ENCODE assay signal across 15 cellular contexts in the genomic region with DNA sequence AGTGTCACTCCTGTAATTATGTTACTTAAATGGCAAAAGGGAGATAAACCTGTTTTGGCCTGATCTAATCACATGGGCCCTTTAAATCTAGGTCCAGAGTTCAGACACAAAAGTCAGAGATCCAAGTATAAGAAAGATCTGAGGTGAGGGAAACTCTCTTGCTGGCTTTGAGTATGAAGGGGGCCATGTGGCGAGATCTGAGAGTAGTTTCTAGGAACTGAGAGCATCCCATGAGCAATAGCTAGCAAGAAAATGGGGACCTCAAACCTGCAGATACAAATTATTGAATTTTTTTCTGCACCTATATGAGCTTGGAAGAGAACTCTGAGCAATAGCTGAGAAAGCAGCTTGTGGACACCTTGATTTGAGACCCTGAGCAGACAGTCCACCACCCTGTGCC.
"Had no signal": no experiment of that assay in that cellular context is flagged by ENCODE, and none has a peak within 500 bp of the region (broad histone marks: within the 10 kb centered on the region; RNA-seq: fewer than 3 reads in every experiment).

No MANE protein-coding gene starts in this region.

- H3K4me3 ChIP-seq: lung, prostate gland, suprapubic skin, upper lobe of left lung had no signal

- H3K27me3 ChIP-seq: suprapubic skin, upper lobe of left lung had no signal

- H3K9me3 ChIP-seq: prostate gland, suprapubic skin, upper lobe of left lung had no signal

- ATAC-seq: right cardiac atrium; stimulated activated naive CD8-positive, alpha-beta T cell treated with anti-CD3 and anti-CD28 coated beads, Interleukin-15, Interleukin-2, amounts not matched to agents 100 U/mL and 50 U/mL, for 24 hours had no signal

- H3K36me3 ChIP-seq: prostate gland, suprapubic skin, upper lobe of left lung had no signal

- H3K27ac ChIP-seq: prostate gland, suprapubic skin, upper lobe of left lung had no signal

- H3K4me1 ChIP-seq: prostate gland, suprapubic skin, upper lobe of left lung had no signal

- DNase-seq: activated B cell treated with CpG ODN at 0.5 μM for 24 hours; activated CD4-positive, alpha-beta T cell treated with anti-CD3 and anti-CD28 coated beads, Interleukin-2, amount 10 ng/mL, durations not matched to agents 7 days and 5 days; activated CD8-positive, alpha-beta memory T cell treated with anti-CD3 and anti-CD28 coated beads for 24 hours; activated gamma-delta T cell treated with Interleukin-2 at 50 U/mL for 16 hours; amniotic stem cell; islet precursor cell; nephron progenitor cell; right cardiac atrium; small intestine; stimulated activated CD4-positive, alpha-beta T cell treated with anti-CD3 and anti-CD28 coated beads, Interleukin-4, amount 100 ng/mL, for 24 hours; stimulated activated naive CD8-positive, alpha-beta T cell treated with anti-CD3 and anti-CD28 coated beads, Interleukin-15, Interleukin-2, amounts not matched to agents 100 U/mL and 50 U/mL, for 24 hours; upper lobe of left lung had no signal
